Comparison of ENCODE assay signal across 1 cellular context in genomic region chr1:50968884-50969610, GRCh38.
TF ChIP-seq lines count a peak whose summit lies in the region.

No MANE protein-coding gene starts in this region.

TF ChIP-seq in HepG2, 621 proteins besides CTCF, POLR2A, EP300 and RAD21 (continued from another document and continues in another):
- TF ChIP-seq ZNF407 (CRISPR knock-in tag; IDR thresholded peaks at IDR 0.05; ENCODE audit: not compliant biosample characterization): no peak
- no peak for TF ChIP-seq CEBPB (IDR thresholded peaks at IDR 0.05; ENCODE audit: borderline replicate concordance, low read depth, low read length)
- TF ChIP-seq KLF12 (CRISPR knock-in tag; IDR thresholded peaks at IDR 0.05; ENCODE audit: borderline replicate concordance): no peak
- no peak for TF ChIP-seq SNAPC4 (CRISPR knock-in tag; IDR thresholded peaks at IDR 0.05)
- no peak for TF ChIP-seq U2AF1 (optimal IDR thresholded peaks at IDR 0.05; ENCODE audit: low read depth, low read length)
- no peak for TF ChIP-seq MAFG (CRISPR knock-in tag; IDR thresholded peaks at IDR 0.05)
- no peak for TF ChIP-seq ZNF83 (CRISPR knock-in tag; IDR thresholded peaks at IDR 0.05; ENCODE audit: borderline replicate concordance)
- peak; percentile 96 for TF ChIP-seq HNRNPL (IDR thresholded peaks at IDR 0.05; ENCODE audit: low read depth, low read length)
- no peak for TF ChIP-seq ZBTB38 (CRISPR knock-in tag; IDR thresholded peaks at IDR 0.05)
- no peak for TF ChIP-seq ZNF672 (CRISPR knock-in tag; IDR thresholded peaks at IDR 0.05)
- no peak for TF ChIP-seq BHLHE40 (IDR thresholded peaks at IDR 0.05; ENCODE audit: low read length)
- no peak for TF ChIP-seq U2AF2 (IDR thresholded peaks at IDR 0.05; ENCODE audit: low read depth, low read length)
- no peak for TF ChIP-seq ZNF7 (CRISPR knock-in tag; IDR thresholded peaks at IDR 0.05)
- TF ChIP-seq TAF1 (CRISPR knock-in tag; IDR thresholded peaks at IDR 0.05): peak; percentile 16; the same call in 1 of the 2 replicates
- no peak for TF ChIP-seq ZNF784 (CRISPR knock-in tag; IDR thresholded peaks at IDR 0.05; ENCODE audit: borderline replicate concordance)
- no peak for TF ChIP-seq NKX3-1 (CRISPR knock-in tag; IDR thresholded peaks at IDR 0.05)
- no peak for TF ChIP-seq REPIN1 (CRISPR knock-in tag; IDR thresholded peaks at IDR 0.05; ENCODE audit: borderline replicate concordance, low read depth)
- TF ChIP-seq TERF1 (CRISPR knock-in tag; IDR thresholded peaks at IDR 0.05): no peak
- TF ChIP-seq KLF13 (CRISPR knock-in tag; IDR thresholded peaks at IDR 0.05): no peak
- TF ChIP-seq HIVEP1 (CRISPR knock-in tag; IDR thresholded peaks at IDR 0.05): 0 out of 2 replicates have a peak, but pooled peaks have one; percentile 8
- no peak for TF ChIP-seq ZNF34 (CRISPR knock-in tag; IDR thresholded peaks at IDR 0.05; ENCODE audit: borderline replicate concordance)
- peak; percentile 18; the same call in 1 of the 2 replicates for TF ChIP-seq ISL2 (CRISPR knock-in tag; IDR thresholded peaks at IDR 0.05)
- TF ChIP-seq ISX (CRISPR knock-in tag; conservative IDR thresholded peaks at IDR 0.05): no peak
- no peak for TF ChIP-seq TBX2 (CRISPR knock-in tag; IDR thresholded peaks at IDR 0.05; ENCODE audit: borderline replicate concordance)
- TF ChIP-seq ZNF331 (CRISPR knock-in tag; IDR thresholded peaks at IDR 0.05): no peak
- no peak for TF ChIP-seq SMARCC2 (IDR thresholded peaks at IDR 0.05)
- TF ChIP-seq SNAPC5 (CRISPR knock-in tag; IDR thresholded peaks at IDR 0.05; ENCODE audit: borderline replicate concordance): no peak
- no peak for TF ChIP-seq TEF (CRISPR knock-in tag; IDR thresholded peaks at IDR 0.05)
- TF ChIP-seq DRAP1 (CRISPR knock-in tag; IDR thresholded peaks at IDR 0.05): 0 out of 2 replicates have a peak, but pooled peaks have one; percentile 1
- TF ChIP-seq SRY (CRISPR knock-in tag; IDR thresholded peaks at IDR 0.05): no peak
- TF ChIP-seq ARNT (IDR thresholded peaks at IDR 0.05): no peak
- no peak for TF ChIP-seq PAXIP1 (CRISPR knock-in tag; conservative IDR thresholded peaks at IDR 0.05)
- no peak for TF ChIP-seq ZNF138 (CRISPR knock-in tag; IDR thresholded peaks at IDR 0.05; ENCODE audit: low read depth)
- TF ChIP-seq SP2 (CRISPR knock-in tag; IDR thresholded peaks at IDR 0.05): peak; percentile 12; the same call in 1 of the 2 replicates
- peak; percentile 54; the same call in 1 of the 2 replicates for TF ChIP-seq EED (CRISPR knock-in tag; IDR thresholded peaks at IDR 0.05)
- TF ChIP-seq ZSCAN29 (CRISPR knock-in tag; conservative IDR thresholded peaks at IDR 0.05): no peak
- peak; percentile 9 for TF ChIP-seq ZNF883 (CRISPR knock-in tag; IDR thresholded peaks at IDR 0.05; ENCODE audit: not compliant biosample characterization)
- no peak for TF ChIP-seq ATRX (CRISPR knock-in tag; IDR thresholded peaks at IDR 0.05; ENCODE audit: borderline replicate concordance)
- no peak for TF ChIP-seq CENPT (CRISPR knock-in tag; IDR thresholded peaks at IDR 0.05; ENCODE audit: low read depth)
- TF ChIP-seq ZNF460 (CRISPR knock-in tag; IDR thresholded peaks at IDR 0.05; ENCODE audit: borderline replicate concordance): no peak
